22 cellular contexts compared by ENCODE assay signal in the genomic region with DNA sequence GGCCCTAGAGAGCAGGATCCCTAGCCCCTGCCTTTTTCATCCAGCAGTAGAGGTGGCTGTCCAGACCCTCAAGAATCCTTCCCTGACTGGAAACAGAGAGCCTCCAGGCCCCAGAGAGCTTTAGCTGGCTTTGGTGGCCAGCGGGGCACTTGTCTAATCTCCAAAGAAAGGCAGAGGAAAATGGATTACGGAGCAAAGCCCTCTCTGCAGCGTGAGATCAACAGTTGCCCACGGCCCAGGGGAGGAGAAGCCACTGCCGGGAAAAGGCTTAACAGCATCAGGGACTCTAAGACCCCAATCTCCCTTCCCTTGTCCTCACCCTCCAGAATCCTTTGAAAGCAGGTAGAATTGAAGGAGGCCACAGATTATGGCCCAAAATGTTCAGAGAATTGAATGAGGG. TPM values are rescaled to one million over a fixed set of nuclear protein-coding genes. Genes with fewer than 3 reads are reported as not detected.
DNase-seq lines count a peak whose midpoint lies in the region; ATAC-seq and TF ChIP-seq lines count a peak whose summit lies in the region.
"Had no signal": no experiment of that assay in that cellular context is flagged by ENCODE, and none has a peak within 500 bp of the region (broad histone marks: within the 10 kb centered on the region; RNA-seq: fewer than 3 reads in every experiment).

No MANE protein-coding gene starts in this region.

- no peak overlapping the region for H3K4me2 ChIP-seq in smooth muscle cell
- H3K4me2 ChIP-seq: BLaER1 had no signal

- H3K9ac ChIP-seq in smooth muscle cell (ENCODE audit: low read depth), result no peak overlapping the region
- H3K9ac ChIP-seq: BLaER1 had no signal

- peaks cover 23% of the 10 kb centered on the region for H3K27me3 Mint-ChIP-seq in glutamatergic neuron (ENCODE audit: unreplicated experiment)

- H3K27me3 ChIP-seq in WERI-Rb-1 (ENCODE audit: insufficient read depth, low read depth, severe bottlenecking) (no peaks in the 10 kb centered on the region), smooth muscle cell (ENCODE audit: low read depth) (peaks cover 39% of the 10 kb centered on the region)
- H3K27me3 ChIP-seq: BLaER1 had no signal

- peaks cover 31% of the 10 kb centered on the region for H3K4me1 ChIP-seq in smooth muscle cell (ENCODE audit: low read depth)
- H3K4me1 ChIP-seq: Caco-2, HAP-1 had no signal

- H3K4me1 Mint-ChIP-seq in glutamatergic neuron (ENCODE audit: low read depth, unreplicated experiment), result peaks cover 62% of the 10 kb centered on the region
- H3K4me1 Mint-ChIP-seq: B cell; CD4-positive, CD25-positive, alpha-beta regulatory T cell had no signal

- H3K9me3 Mint-ChIP-seq in glutamatergic neuron (ENCODE audit: unreplicated experiment), result peaks cover 8% of the 10 kb centered on the region
- H3K9me3 Mint-ChIP-seq: CD4-positive, CD25-positive, alpha-beta regulatory T cell; CD8-positive, alpha-beta T cell had no signal

- no peaks in the 10 kb centered on the region for H3K36me3 ChIP-seq in WERI-Rb-1
- no peaks in the 10 kb centered on the region for H3K36me3 ChIP-seq in smooth muscle cell (ENCODE audit: low read depth)
- H3K36me3 ChIP-seq: BLaER1, HAP-1 had no signal

- no peak overlapping the region for H2AFZ ChIP-seq in smooth muscle cell (ENCODE audit: low read depth)

- TF ChIP-seq CTCF in WERI-Rb-1 (IDR thresholded peaks at IDR 0.05; ENCODE audit: low read depth, low read length) (no peak), glutamatergic neuron (IDR thresholded peaks at IDR 0.05; ENCODE audit: partially characterized antibody, unreplicated experiment) (no peak), smooth muscle cell (IDR thresholded peaks at IDR 0.05; ENCODE audit: borderline replicate concordance, insufficient read depth, poor library complexity, severe bottlenecking) (no peak)

- H3K4me3 ChIP-seq in WERI-Rb-1 (ENCODE audit: low read depth, low read length) (peak overlapping the region; percentile 15; the same call in 1 of the 2 replicates), smooth muscle cell (no peak overlapping the region)
- H3K4me3 ChIP-seq: BLaER1, HAP-1 had no signal

- peak overlapping the region; percentile 7 for H3K27ac Mint-ChIP-seq in glutamatergic neuron (ENCODE audit: unreplicated experiment)
- H3K27ac Mint-ChIP-seq: B cell; CD4-positive, CD25-positive, alpha-beta regulatory T cell; CD8-positive, alpha-beta T cell had no signal

- DNase-seq in D341Med (ENCODE audit: low spot score), result peak; percentile 64
- DNase-seq in NCI-H524 treated with DMSO at 0.1 percent for 48 hours (lab: John Stamatoyannopoulos, UW), result peak; percentile 68
- DNase-seq in WERI-Rb-1, result peak; percentile 94
- DNase-seq in glutamatergic neuron, result no peak
- no peak for DNase-seq in smooth muscle cell (lab: John Stamatoyannopoulos, UW; ENCODE audit: unreplicated experiment)
- no peak for DNase-seq in NCI-H2081 treated with DMSO at 0.1 percent for 48 hours (lab: John Stamatoyannopoulos, UW)
- no peak for DNase-seq in activated effector memory CD4-positive, alpha-beta T cell treated with anti-CD3 and anti-CD28 coated beads, Interleukin-2, amount 50 U/mL, for 16 hours
- DNase-seq: Caco-2; CD4-positive, CD25-positive, alpha-beta regulatory T cell; CD8-positive, alpha-beta T cell; DMS53; DMS79 treated with DMSO at 0.1 percent for 48 hours; GF-D8; GOT3 had no signal

- no peak for ATAC-seq in HG03432 (IDR thresholded peaks at IDR 0.05; ENCODE audit: unreplicated experiment)
- ATAC-seq: CD8-positive, alpha-beta T cell had no signal

- no peaks in the 10 kb centered on the region for H3K36me3 Mint-ChIP-seq in glutamatergic neuron (ENCODE audit: unreplicated experiment)
- H3K36me3 Mint-ChIP-seq: CD4-positive, CD25-positive, alpha-beta regulatory T cell; CD8-positive, alpha-beta T cell had no signal

- peak overlapping the region; percentile 79 for H3K27ac ChIP-seq in WERI-Rb-1
- no peak overlapping the region for H3K27ac ChIP-seq in smooth muscle cell (ENCODE audit: low read depth)
- H3K27ac ChIP-seq: 22Rv1, BLaER1, C4-2B had no signal

- peak overlapping the region; percentile 17 for H3K4me3 Mint-ChIP-seq in glutamatergic neuron (ENCODE audit: unreplicated experiment)
- H3K4me3 Mint-ChIP-seq: B cell; CD4-positive, CD25-positive, alpha-beta regulatory T cell; CD8-positive, alpha-beta T cell had no signal

- H4K20me1 ChIP-seq in smooth muscle cell (ENCODE audit: low read depth), result no peaks in the 10 kb centered on the region
- H4K20me1 ChIP-seq: BLaER1 had no signal

- H3F3A ChIP-seq in smooth muscle cell (ENCODE audit: low read depth), result no peaks in the 10 kb centered on the region

- no peaks in the 10 kb centered on the region for H3K79me2 ChIP-seq in smooth muscle cell (ENCODE audit: low read depth)

- 21% methylated on average over 5 of the region's 5 CpGs for WGBS in smooth muscle cell (ENCODE audit: low lambda C conversion rate)

- no peaks in the 10 kb centered on the region for H3K9me3 ChIP-seq in WERI-Rb-1 (ENCODE audit: severe bottlenecking)
- H3K9me3 ChIP-seq in smooth muscle cell (replicated peaks; ENCODE audit: low read depth), result no peaks in the 10 kb centered on the region
- H3K9me3 ChIP-seq: BLaER1, Caco-2, HAP-1 had no signal

RNA-seq across cellular contexts. Expression of gene GRIK3, which starts 35.8 kb away (rescaled TPM):
- total RNA-seq in glutamatergic neuron (ENCODE audit: unreplicated experiment) (60.1 TPM), smooth muscle cell (0.04 TPM in 2 replicates)
- polyA plus RNA-seq in smooth muscle cell, result 0.09 TPM in 1 of 2 replicates, not detected in the other
- total RNA-seq: Caco-2; CD4-positive, CD25-positive, alpha-beta regulatory T cell; CD8-positive, alpha-beta T cell; G401 had no signal
- polyA plus RNA-seq: AG04450; CD4-positive, CD25-positive, alpha-beta regulatory T cell had no signal

Comparison
In these comparisons a context has a peak if more than half of its experiments do, and no peak if none do; other contexts are left out.
1. DNase-seq: peak in D341Med (single experiment), NCI-H524 treated with DMSO at 0.1 percent for 48 hours (single experiment) and WERI-Rb-1 (single experiment); none in glutamatergic neuron (single experiment), smooth muscle cell (single experiment), NCI-H2081 treated with DMSO at 0.1 percent for 48 hours (single experiment) and activated effector memory CD4-positive, alpha-beta T cell treated with anti-CD3 and anti-CD28 coated beads, Interleukin-2, amount 50 U/mL, for 16 hours (single experiment).
2. RNA of gene GRIK3, which starts 35.8 kb away (total RNA-seq): 60.1 TPM in glutamatergic neuron (single experiment); 0.04 TPM in smooth muscle cell; every median in the first group is over 10 times any median in the second.